40 cellular contexts compared by ENCODE assay signal in the genomic region with DNA sequence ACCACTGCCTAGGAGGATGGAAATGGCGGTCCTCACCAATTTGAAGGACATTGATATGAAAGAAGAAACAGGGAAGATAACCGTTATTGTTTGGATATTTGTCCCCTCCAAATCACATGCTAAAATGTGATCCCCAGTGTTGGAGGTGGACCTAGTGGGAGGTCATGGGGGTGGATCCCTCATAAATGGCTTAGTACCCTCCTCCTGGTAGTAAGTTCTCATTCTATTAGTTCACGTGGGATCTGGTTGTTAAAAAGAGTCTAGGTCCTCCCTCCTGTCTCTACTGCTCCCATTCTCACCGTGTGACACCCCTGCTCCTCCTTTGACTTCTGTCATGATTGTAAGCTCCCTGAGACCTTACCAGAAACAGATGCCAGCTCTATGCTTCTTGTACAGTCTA.
"Had no signal": no experiment of that assay in that cellular context is flagged by ENCODE, and none has a peak within 500 bp of the region (broad histone marks: within the 10 kb centered on the region; RNA-seq: fewer than 3 reads in every experiment).

No MANE protein-coding gene starts in this region.

- H3K4me3 ChIP-seq: adrenal gland, body of pancreas, breast epithelium had no signal

- H3K36me3 ChIP-seq: adrenal gland, brain microvascular endothelial cell, breast epithelium, WERI-Rb-1 had no signal

- H3K27ac ChIP-seq: brain microvascular endothelial cell, breast epithelium, WERI-Rb-1 had no signal

- H3K27me3 ChIP-seq: adrenal gland, body of pancreas, brain microvascular endothelial cell, breast epithelium had no signal

- ATAC-seq: activated CD4-positive, alpha-beta T cell treated with anti-CD3 and anti-CD28 coated beads for 36 hours; activated CD4-positive, CD25-positive, alpha-beta regulatory T cell treated with anti-CD3 and anti-CD28 coated beads, Interleukin-2, amount 50 U/mL, for 24 hours; activated CD8-positive, alpha-beta memory T cell treated with anti-CD3 and anti-CD28 coated beads, Interleukin-2, amount 10 ng/mL, durations not matched to agents 7 days and 5 days; activated CD8-positive, alpha-beta T cell treated with anti-CD3 and anti-CD28 coated beads, Interleukin-2, amount 10 ng/mL, durations not matched to agents 7 days and 5 days; activated T-cell treated with anti-CD3 and anti-CD28 coated beads, Interleukin-2, amount 50 U/mL, for 4 hours; activated T-cell treated with anti-CD3 and anti-CD28 coated beads, Interleukin-2, amount 50 U/mL, for 72 hours; body of pancreas; WTC11 had no signal

- H3K9me3 Mint-ChIP-seq: activated T-cell treated with anti-CD3 and anti-CD28 coated beads, Interleukin-2, amount 50 U/mL, for 4 hours had no signal

- H3K4me3 Mint-ChIP-seq: activated CD4-positive, alpha-beta memory T cell treated with anti-CD3 and anti-CD28 coated beads, Interleukin-2, amount 10 ng/mL, durations not matched to agents 7 days and 5 days; activated CD4-positive, alpha-beta T cell treated with anti-CD3 and anti-CD28 coated beads for 36 hours; activated CD4-positive, alpha-beta T cell treated with anti-CD3 and anti-CD28 coated beads, Interleukin-2, amount 10 ng/mL, durations not matched to agents 7 days and 5 days; activated CD8-positive, alpha-beta memory T cell treated with anti-CD3 and anti-CD28 coated beads, Interleukin-2, amount 10 ng/mL, durations not matched to agents 7 days and 5 days; activated CD8-positive, alpha-beta T cell treated with anti-CD3 and anti-CD28 coated beads, Interleukin-2, amount 10 ng/mL, durations not matched to agents 7 days and 5 days; activated naive CD4-positive, alpha-beta T cell treated with anti-CD3 and anti-CD28 coated beads, Interleukin-2, amount 10 ng/mL, durations not matched to agents 7 days and 5 days; activated naive CD4-positive, alpha-beta T cell treated with anti-CD3 and anti-CD28 coated beads, Interleukin-2, amount 50 U/mL, for 24 hours; activated naive CD8-positive, alpha-beta T cell treated with anti-CD3 and anti-CD28 coated beads for 36 hours; activated T-cell treated with anti-CD3 and anti-CD28 coated beads, Interleukin-2, amount 50 U/mL, for 4 hours; activated T-cell treated with anti-CD3 and anti-CD28 coated beads, Interleukin-2, amount 50 U/mL, for 72 hours; activated T-helper 1 cell treated with anti-CD3 and anti-CD28 coated beads, Interleukin-12 subunit alpha, Interleukin-12 subunit beta, Interleukin-2, Interleukin-4 antibody, amounts not matched to agents 30 ng/mL and 10 ng/mL and 1 ng/mL, durations not matched to agents 14 hours and 24 hours and 36 hours; T-helper 1 cell treated with Interleukin-12 subunit alpha and Interleukin-12 subunit beta and Interleukin-4 antibody, amounts not matched to agents 30 μg/mL and 1 μg/mL, for 36 hours; T-helper 2 cell treated with Interferon-gamma antibody and Interleukin-4, amounts not matched to agents 5 μg/mL and 100 μg/mL, for 36 hours; WTC11 had no signal

- H3K27ac Mint-ChIP-seq: activated CD4-positive, alpha-beta memory T cell treated with anti-CD3 and anti-CD28 coated beads, Interleukin-2, amount 10 ng/mL, durations not matched to agents 7 days and 5 days; activated CD4-positive, alpha-beta T cell treated with anti-CD3 and anti-CD28 coated beads for 36 hours; activated CD4-positive, alpha-beta T cell treated with anti-CD3 and anti-CD28 coated beads, Interleukin-2, amount 10 ng/mL, durations not matched to agents 7 days and 5 days; activated CD8-positive, alpha-beta memory T cell treated with anti-CD3 and anti-CD28 coated beads, Interleukin-2, amount 10 ng/mL, durations not matched to agents 7 days and 5 days; activated CD8-positive, alpha-beta T cell treated with anti-CD3 and anti-CD28 coated beads, Interleukin-2, amount 10 ng/mL, durations not matched to agents 7 days and 5 days; activated naive CD4-positive, alpha-beta T cell treated with anti-CD3 and anti-CD28 coated beads, Interleukin-2, amount 10 ng/mL, durations not matched to agents 7 days and 5 days; activated naive CD4-positive, alpha-beta T cell treated with anti-CD3 and anti-CD28 coated beads, Interleukin-2, amount 50 U/mL, for 24 hours; activated naive CD8-positive, alpha-beta T cell treated with anti-CD3 and anti-CD28 coated beads for 36 hours; activated T-cell treated with anti-CD3 and anti-CD28 coated beads, Interleukin-2, amount 50 U/mL, for 72 hours; activated T-helper 1 cell treated with anti-CD3 and anti-CD28 coated beads, Interleukin-12 subunit alpha, Interleukin-12 subunit beta, Interleukin-2, Interleukin-4 antibody, amounts not matched to agents 30 ng/mL and 10 ng/mL and 1 ng/mL, durations not matched to agents 14 hours and 24 hours and 36 hours; activated T-helper 2 cell treated with anti-CD3 and anti-CD28 coated beads, Interferon-gamma antibody, Interleukin-2, Interleukin-4, amounts not matched to agents 10 μg/mL and 5 μg/mL and 100 μg/mL, durations not matched to agents 14 hours and 24 hours and 36 hours; T-helper 1 cell treated with Interleukin-12 subunit alpha and Interleukin-12 subunit beta and Interleukin-4 antibody, amounts not matched to agents 30 μg/mL and 1 μg/mL, for 36 hours; T-helper 2 cell treated with Interferon-gamma antibody and Interleukin-4, amounts not matched to agents 5 μg/mL and 100 μg/mL, for 36 hours; WTC11 had no signal

- H3K4me1 ChIP-seq: breast epithelium had no signal

- FAIRE-seq: astrocyte, TTC549 had no signal

- H3K9me3 ChIP-seq: adrenal gland, body of pancreas, breast epithelium had no signal

- DNase-seq: activated CD4-positive, alpha-beta memory T cell treated with anti-CD3 and anti-CD28 coated beads, Interleukin-2, amount 10 ng/mL, durations not matched to agents 7 days and 5 days; activated CD4-positive, alpha-beta T cell treated with anti-CD3 and anti-CD28 coated beads for 1 hour; activated CD4-positive, alpha-beta T cell treated with anti-CD3 and anti-CD28 coated beads for 36 hours; activated CD4-positive, alpha-beta T cell treated with anti-CD3 and anti-CD28 coated beads for 48 hours; activated CD4-positive, alpha-beta T cell treated with anti-CD3 and anti-CD28 coated beads, Interleukin-2, amount 10 ng/mL, durations not matched to agents 7 days and 5 days; activated CD4-positive, alpha-beta T cell treated with anti-CD3 and anti-CD28 coated beads, Interleukin-2, amount 50 U/mL, for 48 hours; activated CD4-positive, CD25-positive, alpha-beta regulatory T cell; activated CD8-positive, alpha-beta memory T cell treated with anti-CD3 and anti-CD28 coated beads for 24 hours; activated CD8-positive, alpha-beta memory T cell treated with anti-CD3 and anti-CD28 coated beads, Interleukin-2, amount 10 ng/mL, durations not matched to agents 7 days and 5 days; activated CD8-positive, alpha-beta T cell treated with anti-CD3 and anti-CD28 coated beads, Interleukin-2, amount 10 ng/mL, durations not matched to agents 7 days and 5 days; activated effector memory CD4-positive, alpha-beta T cell treated with Interleukin-2 at 50 U/mL for 16 hours; activated gamma-delta T cell; activated naive CD4-positive, alpha-beta T cell treated with anti-CD3 and anti-CD28 coated beads, Interleukin-2, amount 10 ng/mL, durations not matched to agents 7 days and 5 days; activated naive CD4-positive, alpha-beta T cell treated with Interleukin-2 at 50 U/mL for 16 hours; activated naive CD8-positive, alpha-beta T cell treated with anti-CD3 and anti-CD28 coated beads for 36 hours; activated T-cell treated with anti-CD3 and anti-CD28 coated beads for 4 hours; activated T-cell treated with anti-CD3 and anti-CD28 coated beads, Interleukin-2, amount 50 U/mL, for 1 hour; activated T-cell treated with anti-CD3 and anti-CD28 coated beads, Interleukin-2, amount 50 U/mL, for 4 hours; activated T-cell treated with anti-CD3 and anti-CD28 coated beads, Interleukin-2, amount 50 U/mL, for 72 hours; adrenal gland; amniotic stem cell; aorta; body of pancreas; brain microvascular endothelial cell; central memory CD4-positive, alpha-beta T cell; SW 1271; T-helper 1 cell; T-helper 2 cell; T-helper 9 cell; WERI-Rb-1 had no signal
